In genomic region chr4:81446634-81447033, GRCh38 we compare ENCODE assay signal across 33 cellular contexts. TPM values are rescaled to one million over a fixed set of nuclear protein-coding genes. Genes with fewer than 3 reads are reported as not detected.
"Had no signal": no experiment of that assay in that cellular context is flagged by ENCODE, and none has a peak within 500 bp of the region (broad histone marks: within the 10 kb centered on the region; RNA-seq: fewer than 3 reads in every experiment).

No MANE protein-coding gene starts in this region.

- H3K27me3 Mint-ChIP-seq: activated B cell treated with CpG ODN at 0.5 μM for 24 hours; activated CD4-positive, alpha-beta memory T cell treated with anti-CD3 and anti-CD28 coated beads for 36 hours; activated naive CD8-positive, alpha-beta T cell treated with anti-CD3 and anti-CD28 coated beads for 36 hours; activated T-helper 17 cell treated with anti-CD3 and anti-CD28 coated beads, Interleukin-2, amount 50 U/mL, for 72 hours had no signal

- H3K4me3 ChIP-seq: K562, Peyer's patch, SJSA1 had no signal

- H3K4me1 Mint-ChIP-seq: activated B cell treated with CpG ODN at 0.5 μM for 24 hours; activated naive CD8-positive, alpha-beta T cell treated with anti-CD3 and anti-CD28 coated beads for 36 hours; activated T-helper 17 cell treated with anti-CD3 and anti-CD28 coated beads, Interleukin-2, amount 50 U/mL, for 72 hours had no signal

- FAIRE-seq: K562 had no signal

- DNase-seq: activated B cell treated with CpG ODN at 0.5 μM for 24 hours; activated CD4-positive, alpha-beta memory T cell treated with anti-CD3 and anti-CD28 coated beads for 36 hours; activated CD4-positive, alpha-beta T cell treated with anti-CD3 and anti-CD28 coated beads for 4 hours; activated CD4-positive, alpha-beta T cell treated with anti-CD3 and anti-CD28 coated beads, Interleukin-2, amount 50 U/mL, for 1 hour; activated CD4-positive, CD25-positive, alpha-beta regulatory T cell treated with anti-CD3 and anti-CD28 coated beads, Interleukin-2, amount 50 U/mL, for 72 hours; activated effector memory CD4-positive, alpha-beta T cell treated with anti-CD3 and anti-CD28 coated beads, Interleukin-2, amount 50 U/mL, for 16 hours; activated naive CD4-positive, alpha-beta T cell; activated naive CD4-positive, alpha-beta T cell treated with anti-CD3 and anti-CD28 coated beads, Interleukin-2, amount 50 U/mL, for 16 hours; activated naive CD8-positive, alpha-beta T cell treated with anti-CD3 and anti-CD28 coated beads for 36 hours; activated T-cell treated with anti-CD3 and anti-CD28 coated beads, Interleukin-2, amount 50 U/mL, for 1 hour; activated T-cell treated with anti-CD3 and anti-CD28 coated beads, Interleukin-2, amount 50 U/mL, for 72 hours; amniotic stem cell; aorta; brain microvascular endothelial cell; NCI-H1092 treated with DMSO at 0.1 percent for 48 hours; NCI-H1417; NCI-H146; NCI-H187 treated with DMSO at 0.1 percent for 48 hours; NCI-H2081; NCI-H226; NCI-H446 treated with DMSO at 0.1 percent for 48 hours; NCI-H524; NCI-H69; PC-3; Peyer's patch; RPMI8226; SHP77 treated with DMSO at 0.1 percent for 48 hours; SK-N-SH had no signal

- H3K4me3 Mint-ChIP-seq: activated B cell treated with CpG ODN at 0.5 μM for 24 hours; activated CD4-positive, alpha-beta memory T cell treated with anti-CD3 and anti-CD28 coated beads for 36 hours; activated naive CD8-positive, alpha-beta T cell treated with anti-CD3 and anti-CD28 coated beads for 36 hours; activated T-cell treated with anti-CD3 and anti-CD28 coated beads, Interleukin-2, amount 50 U/mL, for 72 hours; activated T-helper 17 cell treated with anti-CD3 and anti-CD28 coated beads, Interleukin-2, amount 50 U/mL, for 72 hours; T-helper 1 cell treated with Interleukin-12 subunit alpha and Interleukin-12 subunit beta and Interleukin-4 antibody, amounts not matched to agents 30 μg/mL and 1 μg/mL, for 36 hours; T-helper 2 cell treated with Interferon-gamma antibody and Interleukin-4, amounts not matched to agents 5 μg/mL and 100 μg/mL, for 36 hours had no signal

- H3K27me3 ChIP-seq: brain microvascular endothelial cell, Peyer's patch, SJSA1 had no signal

- H3K4me2 ChIP-seq: SK-N-SH had no signal

- ATAC-seq: activated T-cell treated with anti-CD3 and anti-CD28 coated beads, Interleukin-2, amount 50 U/mL, for 72 hours; activated T-helper 17 cell treated with anti-CD3 and anti-CD28 coated beads, Interleukin-2, amount 50 U/mL, for 72 hours; K562; PC-3 had no signal

- H3K9me3 Mint-ChIP-seq: activated B cell treated with CpG ODN at 0.5 μM for 24 hours; activated CD4-positive, alpha-beta memory T cell treated with anti-CD3 and anti-CD28 coated beads for 36 hours; activated naive CD8-positive, alpha-beta T cell treated with anti-CD3 and anti-CD28 coated beads for 36 hours; activated T-cell treated with anti-CD3 and anti-CD28 coated beads, Interleukin-2, amount 50 U/mL, for 72 hours; activated T-helper 17 cell treated with anti-CD3 and anti-CD28 coated beads, Interleukin-2, amount 50 U/mL, for 72 hours; T-helper 1 cell treated with Interleukin-12 subunit alpha and Interleukin-12 subunit beta and Interleukin-4 antibody, amounts not matched to agents 30 μg/mL and 1 μg/mL, for 36 hours; T-helper 2 cell treated with Interferon-gamma antibody and Interleukin-4, amounts not matched to agents 5 μg/mL and 100 μg/mL, for 36 hours had no signal

- H3K27ac ChIP-seq: brain microvascular endothelial cell, SJSA1 had no signal

- H3K27ac Mint-ChIP-seq: activated B cell treated with CpG ODN at 0.5 μM for 24 hours; activated CD4-positive, alpha-beta memory T cell treated with anti-CD3 and anti-CD28 coated beads for 36 hours; activated naive CD8-positive, alpha-beta T cell treated with anti-CD3 and anti-CD28 coated beads for 36 hours; activated T-cell treated with anti-CD3 and anti-CD28 coated beads, Interleukin-2, amount 50 U/mL, for 72 hours; activated T-helper 17 cell treated with anti-CD3 and anti-CD28 coated beads, Interleukin-2, amount 50 U/mL, for 72 hours; T-helper 1 cell treated with Interleukin-12 subunit alpha and Interleukin-12 subunit beta and Interleukin-4 antibody, amounts not matched to agents 30 μg/mL and 1 μg/mL, for 36 hours; T-helper 2 cell treated with Interferon-gamma antibody and Interleukin-4, amounts not matched to agents 5 μg/mL and 100 μg/mL, for 36 hours had no signal

- H3K9ac ChIP-seq: SK-N-SH had no signal

- H3K36me3 ChIP-seq: brain microvascular endothelial cell, SJSA1 had no signal

- H3K4me1 ChIP-seq: SJSA1 had no signal

- H3K9me3 ChIP-seq: Peyer's patch, SJSA1, SK-N-SH had no signal

RNA-seq across cellular contexts. Expression of gene RASGEF1B, which starts 25.1 kb away (rescaled TPM):
- total RNA-seq: SJSA1 had no signal
- polyA plus RNA-seq: SK-N-SH had no signal
